In the genomic region with DNA sequence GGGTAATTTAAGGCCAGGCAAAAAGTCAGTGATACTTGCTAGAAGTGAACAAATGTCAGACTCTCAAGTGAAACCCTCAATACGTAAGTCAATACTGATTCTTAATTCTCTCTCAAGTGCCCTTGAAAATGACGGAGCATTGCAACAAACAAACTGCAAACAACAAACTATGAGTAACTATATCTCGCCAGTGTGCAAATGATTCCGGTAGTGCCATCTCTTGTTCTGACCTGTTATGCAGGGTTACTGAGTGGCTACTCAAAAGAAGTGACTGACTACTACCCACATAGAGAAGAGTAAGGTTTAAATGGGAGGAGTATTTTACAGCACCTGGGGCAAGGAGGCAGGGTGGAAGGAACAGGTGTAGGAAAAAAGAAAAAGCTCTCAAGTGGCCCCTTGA, we compare ENCODE assay signal across 1 cellular context.
TF ChIP-seq lines count a peak whose summit lies in the region.

No MANE protein-coding gene starts in this region.

TF ChIP-seq in A549, 52 proteins besides CTCF, POLR2A, EP300 and RAD21 (continued from another document):
- no peak for TF ChIP-seq BCL3 (IDR thresholded peaks at IDR 0.05)
